Comparison of ENCODE assay signal across 8 cellular contexts in the genomic region with DNA sequence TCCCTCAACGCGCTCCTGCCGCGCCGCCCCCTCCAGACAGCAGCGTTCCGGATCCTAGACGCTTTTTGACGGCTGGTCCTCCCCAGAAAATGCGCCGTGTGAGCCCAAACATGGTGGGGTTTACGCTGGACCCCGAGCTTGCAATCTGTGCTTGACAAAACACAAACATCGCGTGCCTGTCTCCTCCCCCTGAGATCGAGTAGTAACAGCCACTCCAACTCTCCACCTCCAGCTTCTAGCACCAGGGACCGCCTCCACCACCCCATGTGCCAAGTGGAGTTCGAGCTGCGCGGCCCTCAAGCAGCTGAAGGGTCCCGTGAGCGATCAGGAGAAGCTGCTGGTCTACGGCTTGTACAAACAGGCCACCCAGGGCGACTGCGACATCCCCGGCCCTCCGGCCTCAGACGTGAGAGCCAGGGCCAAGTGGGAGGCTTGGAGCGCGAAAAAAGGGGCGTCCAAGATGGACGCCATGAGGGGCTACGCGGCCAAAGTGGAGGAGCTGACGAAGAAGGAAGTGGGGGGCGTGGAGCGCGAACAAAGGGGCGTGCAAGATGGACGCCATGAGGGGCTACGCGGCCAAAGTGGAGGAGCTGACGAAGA. TPM values are rescaled to one million over a fixed set of nuclear protein-coding genes. Genes with fewer than 3 reads are reported as not detected.
DNase-seq lines count a peak whose midpoint lies in the region; ATAC-seq and TF ChIP-seq lines count a peak whose summit lies in the region.

No MANE protein-coding gene starts in this region.

- peaks cover 24% of the 10 kb centered on the region for H3K36me3 Mint-ChIP-seq in CD8-positive, alpha-beta T cell

- H3K27me3 ChIP-seq in CD8-positive, alpha-beta T cell (ENCODE audit: insufficient read depth, low read length): no peaks in the 10 kb centered on the region
- H3K27me3 ChIP-seq in HCT116 (ENCODE audit: insufficient read depth, low read length): no peaks in the 10 kb centered on the region
- no peaks in the 10 kb centered on the region for H3K27me3 ChIP-seq in subcutaneous abdominal adipose tissue (ENCODE audit: control insufficient read depth in 5 of 5, insufficient read depth in 4 of 5, low read length in 5 of 5)

- H3K9me3 Mint-ChIP-seq in CD8-positive, alpha-beta T cell: no peaks in the 10 kb centered on the region

- H3K4me1 Mint-ChIP-seq in CD8-positive, alpha-beta T cell (ENCODE audit: low read depth): peaks cover 41% of the 10 kb centered on the region

- H3K79me2 ChIP-seq in HCT116 (ENCODE audit: insufficient read depth, low read length): peaks cover 39% of the 10 kb centered on the region
- peaks cover 36% of the 10 kb centered on the region for H3K79me2 ChIP-seq in OCI-LY7 (ENCODE audit: insufficient read depth, low read depth, low read length)

- peak overlapping the region; percentile 97 for H3K27ac Mint-ChIP-seq in CD8-positive, alpha-beta T cell

- WGBS in lower leg skin, 2 donors: 5 to 23% methylated on average over 27 to 43 of the region's 43 CpGs

- peak overlapping the region; percentile 96 for H3K4me3 Mint-ChIP-seq in CD8-positive, alpha-beta T cell

- H3K4me1 ChIP-seq in CD8-positive, alpha-beta T cell (ENCODE audit: insufficient read depth, low read length): peaks cover 28% of the 10 kb centered on the region
- peaks cover 12 to 19% of the 10 kb centered on the region in 2 experiments for H3K4me1 ChIP-seq in HCT116 (ENCODE audit: control insufficient read depth in 1 of 2, insufficient read depth in 2 of 2, low read length in 2 of 2)
- H3K4me1 ChIP-seq in OCI-LY7 (ENCODE audit: insufficient read depth, low read length, poor library complexity, severe bottlenecking): peaks cover 18% of the 10 kb centered on the region
- peaks cover 6 to 25% (median 22%) of the 10 kb centered on the region in 5 donors for H3K4me1 ChIP-seq in subcutaneous abdominal adipose tissue (ENCODE audit: control insufficient read depth in 5 of 5, insufficient read depth in 5 of 5, low read length in 5 of 5)

- H2AFZ ChIP-seq in HCT116 (ENCODE audit: low read depth, low read length, poor library complexity, severe bottlenecking) (no peak overlapping the region), OCI-LY7 (ENCODE audit: low read length) (peak overlapping the region; percentile 86)

- TF ChIP-seq POLR2A in HCT116 (IDR thresholded peaks at IDR 0.05; ENCODE audit: borderline replicate concordance, extremely low read depth, insufficient read depth, insufficient read length) (no peak), lower leg skin (IDR thresholded peaks at IDR 0.05) (no peak)

- peak in 1 of 7 experiments; percentile 62 for DNase-seq in CD8-positive, alpha-beta T cell
- DNase-seq in HCT116 (ENCODE audit: low read depth, low spot score) (no peak), OCI-LY7 (ENCODE audit: low spot score) (no peak), coronary artery (ENCODE audit: low spot score) (no peak), lower leg skin (ENCODE audit: low spot score in 2 of 2) (peak; percentile 81 to 93), mesenteric fat pad (ENCODE audit: low spot score) (no peak), midbrain (lab: John Stamatoyannopoulos, UW) (no peak)

- H3K9me2 ChIP-seq in HCT116 (ENCODE audit: insufficient read depth): no peaks in the 10 kb centered on the region
- H3K9me2 ChIP-seq in OCI-LY7 (ENCODE audit: insufficient read depth, low read length): no peaks in the 10 kb centered on the region

- TF ChIP-seq RAD21 in HCT116 (IDR thresholded peaks at IDR 0.05; ENCODE audit: low read depth): no peak

- no peaks in the 10 kb centered on the region for H3K27me3 Mint-ChIP-seq in CD8-positive, alpha-beta T cell (ENCODE audit: low read depth)

- RAD21 ChIA-PET in HCT116 (lab: Charles Lee; ENCODE audit: low non-redundant PET in 1 of 2, low total read pairs in 2 of 2, uncharacterized antibody in 2 of 2, unreplicated experiment in 2 of 2): no interaction called here

- CTCF ChIA-PET in CD8-positive, alpha-beta T cell (lab: Charles Lee): interaction anchor here (0.6 to 1.6 kb wide), 6 partner anchors 17 to 608 kb away, joined by 3 to 7 read pairs (median 3); no protein-coding TSS in a partner anchor
- CTCF ChIA-PET in HCT116 (lab: Charles Lee): interaction anchor here (0.8 to 1.6 kb wide), 3 partner anchors 46 to 341 kb away, joined by 4 to 7 read pairs (median 4); no protein-coding TSS in a partner anchor
- CTCF ChIA-PET in OCI-LY7 (lab: Charles Lee; ENCODE audit: unreplicated experiment): interaction anchor here (0.6 kb wide), 1 partner anchor 13 kb away, joined by 3 read pairs; no protein-coding TSS in a partner anchor

- H3K9ac ChIP-seq in HCT116 (ENCODE audit: low read length) (peak overlapping the region; percentile 93), subcutaneous abdominal adipose tissue (ENCODE audit: low read length in 5 of 5) (peak overlapping the region in 4 of 5 donors; percentile 75 to 89 (median 82))

- no peaks in the 10 kb centered on the region for H3K9me3 ChIP-seq in CD8-positive, alpha-beta T cell (ENCODE audit: low read length)
- H3K9me3 ChIP-seq in HCT116 (ENCODE audit: control insufficient read depth in 1 of 2, insufficient read depth in 1 of 2, low read depth in 1 of 2, low read length in 2 of 2) (no peaks in the 10 kb centered on the region), OCI-LY7 (ENCODE audit: low read length) (no peaks in the 10 kb centered on the region), subcutaneous abdominal adipose tissue (ENCODE audit: control insufficient read depth in 5 of 5, low read length in 5 of 5) (no peaks in the 10 kb centered on the region)

- ATAC-seq in CD8-positive, alpha-beta T cell: peak; percentile 25
- ATAC-seq in HCT116: 0 out of 2 replicates have a peak, but pooled peaks have one; percentile 2

- H3K4me2 ChIP-seq in HCT116 (ENCODE audit: low read length) (peak overlapping the region; percentile 80), OCI-LY7 (ENCODE audit: low read length) (peak overlapping the region; percentile 78)

- peak overlapping the region; percentile 94 for H3K4me3 ChIP-seq in CD8-positive, alpha-beta T cell (ENCODE audit: low read depth, low read length)
- H3K4me3 ChIP-seq in HCT116 (replicated peaks in 1 of 2; ENCODE audit: low read depth in 1 of 2, low read length in 2 of 2) (peak overlapping the region; percentile 76 to 94), OCI-LY7 (ENCODE audit: low read depth, low read length, poor library complexity, severe bottlenecking) (peak overlapping the region; percentile 75), coronary artery (peak overlapping the region; percentile 80), lower leg skin (ENCODE audit: low read depth, poor library complexity, severe bottlenecking) (peak overlapping the region; percentile 52), subcutaneous abdominal adipose tissue (ENCODE audit: low read depth in 1 of 5, low read length in 5 of 5) (peak overlapping the region; percentile 75 to 86 (median 82))

- BruUV-seq in HCT116 (replicated peaks; lab: Mats Ljungman, UMichigan) (TSS peak; percentile 61), OCI-LY7 (replicated peaks; lab: Mats Ljungman, UMichigan) (TSS peak; percentile 83)

- peaks cover 5% of the 10 kb centered on the region for H3K36me3 ChIP-seq in CD8-positive, alpha-beta T cell (ENCODE audit: insufficient read depth, low read length)
- peaks cover 4 to 7% of the 10 kb centered on the region in 2 experiments; a peak in 3 of 4 replicates for H3K36me3 ChIP-seq in HCT116 (ENCODE audit: control insufficient read depth in 1 of 2, insufficient read depth in 2 of 2, low read length in 2 of 2)
- peaks cover 52% of the 10 kb centered on the region for H3K36me3 ChIP-seq in OCI-LY7 (ENCODE audit: insufficient read depth, low read length)
- H3K36me3 ChIP-seq in subcutaneous abdominal adipose tissue (ENCODE audit: control insufficient read depth in 5 of 5, insufficient read depth in 5 of 5, low read length in 5 of 5): peaks cover 0 to 20% (median 13%) of the 10 kb centered on the region in 5 donors

- no peaks in the 10 kb centered on the region for H4K20me1 ChIP-seq in HCT116 (ENCODE audit: insufficient read depth)
- no peaks in the 10 kb centered on the region for H4K20me1 ChIP-seq in OCI-LY7 (ENCODE audit: insufficient read depth, low read length)

- TF ChIP-seq CTCF in CD8-positive, alpha-beta T cell (IDR thresholded peaks at IDR 0.05): no peak
- TF ChIP-seq CTCF in HCT116 (IDR thresholded peaks at IDR 0.05 in 2 of 3, conservative IDR thresholded peaks at IDR 0.05 in 1 of 3; ENCODE audit: borderline replicate concordance in 1 of 3, insufficient read depth in 1 of 3, low read depth in 2 of 3, low read length in 2 of 3) (no peak), OCI-LY7 (conservative IDR thresholded peaks at IDR 0.05; ENCODE audit: low read length) (no peak), coronary artery (IDR thresholded peaks at IDR 0.05) (no peak), lower leg skin (IDR thresholded peaks at IDR 0.05) (no peak)

- POLR2A ChIA-PET in CD8-positive, alpha-beta T cell (lab: Charles Lee): interaction anchor here (0.8 to 2.1 kb wide), 5 partner anchors 12 to 244 kb away, joined by 3 to 19 read pairs (median 4); partner anchors contain the start of genes GLOD4, MRM3 and TIMM22
- POLR2A ChIA-PET in HCT116 (lab: Charles Lee) (no interaction called here), OCI-LY7 (lab: Charles Lee) (interaction anchor here (0.7 kb wide), 1 partner anchor 213 kb away, joined by 3 read pairs; no protein-coding TSS in a partner anchor)

- intact Hi-C loops in CD8-positive, alpha-beta T cell (cut with DNase I, micrococcal nuclease): loop anchor here (1.0 to 2.0 kb wide), 6 partner anchors 20 to 342 kb away; partner anchors contain the start of genes GLOD4 (in 2 of the 2), MRM3 (in 2 of the 2), TLCD3A (in 2 of the 2) and VPS53 (in 2 of the 2)
- intact Hi-C loops in HCT116 (cut with micrococcal nuclease) (no loop called here), OCI-LY7 (cut with micrococcal nuclease; ENCODE audit: unreplicated experiment) (no loop called here), lower leg skin (cut with DNase I; ENCODE audit: low total_unique reads) (loop anchor here (5.0 kb wide), 1 partner anchor 340 kb away; a partner anchor contains a TSS)

- H3K27ac ChIP-seq in CD8-positive, alpha-beta T cell (ENCODE audit: low read depth, low read length): peak overlapping the region; percentile 60
- H3K27ac ChIP-seq in HCT116 (ENCODE audit: low read depth, low read length) (peak overlapping the region; percentile 88; the same call in 1 of the 2 replicates), OCI-LY7 (ENCODE audit: low read depth, low read length, poor library complexity, severe bottlenecking) (peak overlapping the region; percentile 37), coronary artery (peak overlapping the region; percentile 75 to 94), subcutaneous abdominal adipose tissue (ENCODE audit: low read depth, low read length) (peak overlapping the region; percentile 50)

RNA-seq across cellular contexts. Expression of gene GEMIN4, which starts 0.7 kb away (rescaled TPM):
- total RNA-seq in CD8-positive, alpha-beta T cell: 10 to 100 TPM; 19.1 to 19.2 TPM
- 53.2 TPM for total RNA-seq in HCT116 (2021; ENCODE audit: unreplicated experiment)
- polyA plus RNA-seq in HCT116 (2012): 28.6 and 31.0 TPM in 2 replicates
- 36.3 and 40.2 TPM in 2 replicates for total RNA-seq in OCI-LY7 (2014; rRNA removed; shearing (Covaris generic))
- 53.6 and 56.1 TPM in 2 replicates for total RNA-seq in OCI-LY7 (2022)
- 10 to 100 TPM; 27.7 to 48.3 (median 37.7) TPM for total RNA-seq in lower leg skin
- 19.2 TPM for total RNA-seq in mesenteric fat pad

RNA-seq across cellular contexts. Expression of gene TLCD3A, which starts 20.3 kb away (rescaled TPM):
- 1 to 10 TPM; 1.5 to 3.2 TPM for total RNA-seq in CD8-positive, alpha-beta T cell
- total RNA-seq in HCT116 (2021; ENCODE audit: unreplicated experiment) (26.0 TPM), OCI-LY7 (2022) (8.1 and 11.7 TPM in 2 replicates), lower leg skin (100 to 1,000 TPM in 1 of 4 donors, 10 to 100 TPM in 3; 75.2 to 111 (median 78.8) TPM), mesenteric fat pad (11.5 TPM)
- polyA plus RNA-seq in HCT116 (2012): 25.2 and 28.6 TPM in 2 replicates
- 4.0 and 8.3 TPM in 2 replicates for total RNA-seq in OCI-LY7 (2014; rRNA removed; shearing (Covaris generic))

RNA-seq across cellular contexts. Expression of gene GLOD4, which starts 29.4 kb away (rescaled TPM):
- 10 to 100 TPM; 80.7 to 86.2 TPM for total RNA-seq in CD8-positive, alpha-beta T cell
- total RNA-seq in HCT116 (2021; ENCODE audit: unreplicated experiment) (80.7 TPM), OCI-LY7 (2022) (79.7 and 86.8 TPM in 2 replicates), lower leg skin (10 to 100 TPM; 69.7 to 99.5 (median 84.0) TPM), mesenteric fat pad (43.5 TPM)
- polyA plus RNA-seq in HCT116 (2012): 70.6 and 83.4 TPM in 2 replicates
- total RNA-seq in OCI-LY7 (2014; rRNA removed; shearing (Covaris generic)): 48.4 and 80.2 TPM in 2 replicates

RNA-seq across cellular contexts. Expression of gene MRM3, which starts 29.4 kb away (rescaled TPM):
- total RNA-seq in CD8-positive, alpha-beta T cell: 10 to 100 TPM; 47.4 to 49.7 TPM
- total RNA-seq in HCT116 (2021; ENCODE audit: unreplicated experiment) (32.6 TPM), OCI-LY7 (2022) (24.0 and 29.5 TPM in 2 replicates), lower leg skin (10 to 100 TPM; 28.9 to 44.9 (median 35.8) TPM), mesenteric fat pad (12.7 TPM)
- polyA plus RNA-seq in HCT116 (2012): 26.2 and 26.4 TPM in 2 replicates
- total RNA-seq in OCI-LY7 (2014; rRNA removed; shearing (Covaris generic)): 35.8 and 47.1 TPM in 2 replicates

RNA-seq across cellular contexts. Expression of gene VPS53, which starts 38.1 kb away (rescaled TPM):
- total RNA-seq in CD8-positive, alpha-beta T cell: 10 to 100 TPM; 49.3 to 51.5 TPM
- total RNA-seq in HCT116 (2021; ENCODE audit: unreplicated experiment) (47.8 TPM), OCI-LY7 (2022) (59.7 and 69.7 TPM in 2 replicates), lower leg skin (10 to 100 TPM; 25.6 to 44.2 (median 29.4) TPM), mesenteric fat pad (84.7 TPM)
- 20.5 and 22.6 TPM in 2 replicates for polyA plus RNA-seq in HCT116 (2012)
- total RNA-seq in OCI-LY7 (2014; rRNA removed; shearing (Covaris generic)): 12.5 and 12.6 TPM in 2 replicates

Comparison
In these comparisons a context has a peak if more than half of its experiments do, and no peak if none do; other contexts are left out.
1. DNase-seq: peak in lower leg skin (2 of 2); none in HCT116 (single experiment), OCI-LY7 (single experiment), coronary artery (single experiment), mesenteric fat pad (single experiment) and midbrain (single experiment).
2. H3K27ac ChIP-seq: peak in every context shown above with its lines; median percentile 88 in HCT116; 84 in coronary artery; 60 in CD8-positive, alpha-beta T cell; 50 in subcutaneous abdominal adipose tissue; 37 in OCI-LY7.
3. intact Hi-C loops: an anchor here in CD8-positive, alpha-beta T cell (1.0 to 2.0 kb wide) and lower leg skin (5.0 kb wide); none called in HCT116 and OCI-LY7.
4. Peak in every context shown above with its lines, with median percentiles within 50 percentile points of each other: H3K4me3 ChIP-seq.